9 cellular contexts compared by ENCODE assay signal in the genomic region with DNA sequence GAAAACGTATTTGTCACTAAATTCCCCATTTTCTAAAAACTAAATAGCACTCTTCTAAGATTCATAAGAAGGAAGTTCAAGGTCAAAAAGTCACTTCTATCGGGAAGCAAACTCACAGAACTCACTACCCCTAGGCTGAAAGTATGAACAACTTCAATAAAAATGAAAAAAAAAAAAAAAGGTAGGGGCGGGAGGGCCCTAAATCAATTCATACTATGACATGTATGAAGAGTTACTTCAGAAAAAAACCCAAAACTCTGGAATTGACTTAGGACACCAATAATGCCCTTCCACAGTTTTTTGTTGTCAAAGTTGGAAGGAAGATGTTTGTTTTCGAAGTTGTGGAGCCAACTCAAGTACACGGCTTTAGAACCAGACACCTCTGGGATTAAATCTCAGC. TPM values are rescaled to one million over a fixed set of nuclear protein-coding genes. Genes with fewer than 3 reads are reported as not detected.
DNase-seq lines count a peak whose midpoint lies in the region; ATAC-seq, FAIRE-seq and TF ChIP-seq lines count a peak whose summit lies in the region.
"Had no signal": no experiment of that assay in that cellular context is flagged by ENCODE, and none has a peak within 500 bp of the region (broad histone marks: within the 10 kb centered on the region; RNA-seq: fewer than 3 reads in every experiment).

No MANE protein-coding gene starts in this region.

- no peak overlapping the region for H2AFZ ChIP-seq in OCI-LY1 (ENCODE audit: low read length)
- no peak overlapping the region for H2AFZ ChIP-seq in endothelial cell of umbilical vein (ENCODE audit: low read depth, low read length)

- no peaks in the 10 kb centered on the region for H3K9me2 ChIP-seq in OCI-LY1 (ENCODE audit: low read depth, low read length)

- dilution Hi-C loops in endothelial cell of umbilical vein (cut with MboI; ENCODE audit: extremely low pct_ligation_motif_present, low sequenced_read_pairs) = no loop called here

- H3K36me3 ChIP-seq in CD8-positive, alpha-beta T cell (ENCODE audit: insufficient read depth, low read length) = no peaks in the 10 kb centered on the region
- H3K36me3 ChIP-seq in OCI-LY1 (ENCODE audit: insufficient read depth, low read length) (peaks cover 14% of the 10 kb centered on the region; the same call in 1 of the 2 replicates), endothelial cell of umbilical vein (ENCODE audit: control insufficient read depth in 2 of 2, extremely low read depth in 1 of 2, insufficient read depth in 2 of 2, low read length in 2 of 2) (peaks cover 0 to 2% of the 10 kb centered on the region in 2 experiments)

- no peaks in the 10 kb centered on the region for H3K9me3 ChIP-seq in CD8-positive, alpha-beta T cell (ENCODE audit: low read length)
- H3K9me3 ChIP-seq in OCI-LY1 (ENCODE audit: low read length) (no peaks in the 10 kb centered on the region), endothelial cell of umbilical vein (replicated peaks; ENCODE audit: control insufficient read depth, insufficient read depth, low read length) (no peaks in the 10 kb centered on the region)

- H3K9ac ChIP-seq in OCI-LY1 (ENCODE audit: low read length) (peak overlapping the region; percentile 96), endothelial cell of umbilical vein (replicated peaks; ENCODE audit: extremely low read depth, insufficient read depth, low read length) (peak overlapping the region; percentile 3)

- H3K27me3 Mint-ChIP-seq in CD8-positive, alpha-beta T cell (ENCODE audit: low read depth) = no peaks in the 10 kb centered on the region
- no peaks in the 10 kb centered on the region for H3K27me3 Mint-ChIP-seq in osteocyte (ENCODE audit: unreplicated experiment)

- no peaks in the 10 kb centered on the region for H4K20me1 ChIP-seq in OCI-LY1 (ENCODE audit: insufficient read depth, low read length)
- H4K20me1 ChIP-seq in endothelial cell of umbilical vein (replicated peaks; ENCODE audit: control insufficient read depth, extremely low read depth, insufficient read depth, low read length) = no peaks in the 10 kb centered on the region

- peak overlapping the region; percentile 95 for H3K4me3 Mint-ChIP-seq in CD8-positive, alpha-beta T cell
- peak overlapping the region; percentile 96 for H3K4me3 Mint-ChIP-seq in osteocyte (ENCODE audit: unreplicated experiment)

- H3K27ac Mint-ChIP-seq in CD8-positive, alpha-beta T cell = peak overlapping the region; percentile 11
- H3K27ac Mint-ChIP-seq in osteocyte (ENCODE audit: unreplicated experiment) = no peak overlapping the region

- FAIRE-seq in endothelial cell of umbilical vein (lab: Jason Lieb, UNC) = no peak

- no peak for TF ChIP-seq CTCF in CD8-positive, alpha-beta T cell (IDR thresholded peaks at IDR 0.05)
- TF ChIP-seq CTCF in OCI-LY1 (IDR thresholded peaks at IDR 0.05; ENCODE audit: low read length) = no peak
- no peak for TF ChIP-seq CTCF in endothelial cell of umbilical vein (IDR thresholded peaks at IDR 0.05; ENCODE audit: extremely low read depth in 1 of 2, insufficient read depth in 1 of 2, low read depth in 1 of 2, low read length in 2 of 2)
- no peak for TF ChIP-seq CTCF in osteocyte (IDR thresholded peaks at IDR 0.05)

- peaks cover 16% of the 10 kb centered on the region for H3K4me1 ChIP-seq in CD8-positive, alpha-beta T cell (ENCODE audit: insufficient read depth, low read length)
- peaks cover 15% of the 10 kb centered on the region for H3K4me1 ChIP-seq in OCI-LY1 (ENCODE audit: insufficient read depth, low read length, severe bottlenecking)
- peaks cover 15% of the 10 kb centered on the region for H3K4me1 ChIP-seq in endothelial cell of umbilical vein (ENCODE audit: control insufficient read depth, extremely low read depth, insufficient read depth, low read length)

- no peaks in the 10 kb centered on the region for H3K9me1 ChIP-seq in endothelial cell of umbilical vein (replicated peaks; ENCODE audit: control insufficient read depth, extremely low read depth, insufficient read depth, low read length)

- intact Hi-C loops in CD8-positive, alpha-beta T cell (cut with DNase I, micrococcal nuclease) = loop anchor here (5.0 to 10.0 kb wide), 3 partner anchors 537 to 1445 kb away; partner anchors contain the start of genes FNDC3A (in 2 of the 2), CAB39L (in 1 of the 2) and SETDB2 (in 1 of the 2)
- intact Hi-C loops in endothelial cell of umbilical vein (cut with micrococcal nuclease) = loop anchor here (5.0 to 10.0 kb wide), 3 partner anchors 95 to 232 kb away; partner anchors contain the start of gene ITM2B

- H3K36me3 Mint-ChIP-seq in CD8-positive, alpha-beta T cell = peaks cover 25% of the 10 kb centered on the region
- peaks cover 4% of the 10 kb centered on the region for H3K36me3 Mint-ChIP-seq in osteocyte (ENCODE audit: unreplicated experiment)

- peaks cover 35% of the 10 kb centered on the region for H3K4me1 Mint-ChIP-seq in CD8-positive, alpha-beta T cell (ENCODE audit: low read depth)
- H3K4me1 Mint-ChIP-seq in osteocyte (ENCODE audit: unreplicated experiment) = peaks cover 26% of the 10 kb centered on the region

- CTCF ChIA-PET in CD8-positive, alpha-beta T cell (lab: Charles Lee) = interaction anchor here (1.1 kb wide), 1 partner anchor 95 kb away, joined by 8 read pairs; the partner anchor contains the start of gene MED4
- CTCF ChIA-PET in endothelial cell of umbilical vein (lab: Charles Lee) = no interaction called here

- TF ChIP-seq POLR2A in endothelial cell of umbilical vein (IDR thresholded peaks at IDR 0.05; ENCODE audit: low read depth, low read length) = no peak

- peak overlapping the region; percentile 99 for H3K4me3 ChIP-seq in CD8-positive, alpha-beta T cell (ENCODE audit: low read depth, low read length)
- H3K4me3 ChIP-seq in OCI-LY1 (ENCODE audit: low read depth, low read length, poor library complexity, severe bottlenecking) (peak overlapping the region; percentile 99), endothelial cell of umbilical vein (replicated peaks in 1 of 3; ENCODE audit: insufficient read depth in 1 of 3, low read depth in 1 of 3, low read length in 3 of 3) (peak overlapping the region in 2 of 3 experiments; percentile 88 to 93)

- no peak overlapping the region for H3K27ac ChIP-seq in CD8-positive, alpha-beta T cell (ENCODE audit: low read depth, low read length)
- H3K27ac ChIP-seq in OCI-LY1 (ENCODE audit: low read depth, low read length, poor library complexity, severe bottlenecking) (no peak overlapping the region), endothelial cell of umbilical vein (ENCODE audit: insufficient read depth, low read depth, low read length) (no peak overlapping the region)

- H3F3A ChIP-seq in OCI-LY1 (ENCODE audit: insufficient read depth, low read length) = no peaks in the 10 kb centered on the region

- H3K4me2 ChIP-seq in OCI-LY1 (ENCODE audit: low read length) = peak overlapping the region; percentile 93
- peak overlapping the region; percentile 99 for H3K4me2 ChIP-seq in endothelial cell of umbilical vein (ENCODE audit: insufficient read depth, low read length)

- no peaks in the 10 kb centered on the region for H3K9me3 Mint-ChIP-seq in CD8-positive, alpha-beta T cell
- H3K9me3 Mint-ChIP-seq in osteocyte (ENCODE audit: unreplicated experiment) = no peaks in the 10 kb centered on the region

- POLR2A ChIA-PET in CD8-positive, alpha-beta T cell (lab: Charles Lee) = interaction anchor here (0.6 to 1.5 kb wide), 2 partner anchors 38 to 1467 kb away, joined by 3 to 4 read pairs; partner anchors contain the start of gene NUDT15
- POLR2A ChIA-PET in endothelial cell of umbilical vein (lab: Charles Lee) = no interaction called here

- no TSS peak for BruUV-seq in endothelial cell of umbilical vein (replicated peaks; lab: Mats Ljungman, UMichigan)

- no peak for DNase-seq in CD8-positive, alpha-beta T cell
- no peak for DNase-seq in endothelial cell of umbilical vein (ENCODE audit: low read depth, low spot score)
- no peak for DNase-seq in osteocyte (ENCODE audit: extremely low spot score, unreplicated experiment)
- DNase-seq in NCI-H1105 (lab: John Stamatoyannopoulos, UW) = no peak
- no peak for DNase-seq in stimulated activated naive CD4-positive, alpha-beta T cell (lab: John Stamatoyannopoulos, UW)
- DNase-seq: NCI-H2029 treated with DMSO at 0.1 percent for 48 hours had no signal

- peaks cover 41% of the 10 kb centered on the region for H3K79me2 ChIP-seq in OCI-LY1 (ENCODE audit: insufficient read depth, low read length)
- peaks cover 39% of the 10 kb centered on the region for H3K79me2 ChIP-seq in endothelial cell of umbilical vein (ENCODE audit: control insufficient read depth, insufficient read depth, low read length)

- ATAC-seq in CD8-positive, alpha-beta T cell = no peak
- no peak for ATAC-seq in GM19324 (IDR thresholded peaks at IDR 0.05; ENCODE audit: low FRiP score, unreplicated experiment)
- ATAC-seq in GM19452 (IDR thresholded peaks at IDR 0.05; ENCODE audit: unreplicated experiment) = no peak

- H3K27me3 ChIP-seq in CD8-positive, alpha-beta T cell (ENCODE audit: insufficient read depth, low read length) = no peaks in the 10 kb centered on the region
- H3K27me3 ChIP-seq in OCI-LY1 (ENCODE audit: insufficient read depth, low read length) (no peaks in the 10 kb centered on the region), endothelial cell of umbilical vein (ENCODE audit: control insufficient read depth in 2 of 2, insufficient read depth in 2 of 2, low read length in 2 of 2) (no peaks in the 10 kb centered on the region)

RNA-seq across cellular contexts. Expression of gene SUCLA2, which starts 1.1 kb away (rescaled TPM):
- total RNA-seq in CD8-positive, alpha-beta T cell = 10 to 100 TPM; 20.8 to 22.9 TPM
- total RNA-seq in endothelial cell of umbilical vein (32.0 and 37.0 TPM in 2 replicates), osteocyte (38.7 and 41.6 TPM in 2 replicates)
- polyA plus RNA-seq in endothelial cell of umbilical vein = 10.4 and 13.6 TPM in 2 replicates
- 21.1 and 21.2 TPM in 2 replicates for polyA plus RNA-seq in endothelial cell of umbilical vein (2011; cell fraction: cytosol; rRNA removed)
- polyA plus RNA-seq in endothelial cell of umbilical vein (2011; cell fraction: nucleus; rRNA removed) = 16.9 and 23.2 TPM in 2 replicates
- 28.3 and 38.4 TPM in 2 replicates for polyA plus RNA-seq in endothelial cell of umbilical vein (2012)
- polyA minus RNA-seq in endothelial cell of umbilical vein = 13.3 and 13.4 TPM in 2 replicates
- polyA minus RNA-seq in endothelial cell of umbilical vein (2011; cell fraction: cytosol; rRNA and poly(A)+ RNA removed) = 14.2 TPM
- polyA minus RNA-seq in endothelial cell of umbilical vein (2011; cell fraction: nucleus; rRNA and poly(A)+ RNA removed) = 30.4 and 38.2 TPM in 2 replicates

RNA-seq across cellular contexts. Expression of gene NUDT15, which starts 37.6 kb away (rescaled TPM):
- total RNA-seq in CD8-positive, alpha-beta T cell = 10 to 100 TPM; 23.8 to 24.9 TPM
- total RNA-seq in endothelial cell of umbilical vein (20.6 and 21.6 TPM in 2 replicates), osteocyte (9.0 and 9.3 TPM in 2 replicates)
- polyA plus RNA-seq in endothelial cell of umbilical vein = 10.3 and 13.3 TPM in 2 replicates
- 12.6 and 15.5 TPM in 2 replicates for polyA plus RNA-seq in endothelial cell of umbilical vein (2011; cell fraction: cytosol; rRNA removed)
- polyA plus RNA-seq in endothelial cell of umbilical vein (2011; cell fraction: nucleus; rRNA removed) = 4.8 and 7.0 TPM in 2 replicates
- polyA plus RNA-seq in endothelial cell of umbilical vein (2012) = 13.0 and 20.2 TPM in 2 replicates
- polyA minus RNA-seq in endothelial cell of umbilical vein = 3.4 and 4.1 TPM in 2 replicates
- polyA minus RNA-seq in endothelial cell of umbilical vein (2011; cell fraction: cytosol; rRNA and poly(A)+ RNA removed) = 9.3 TPM
- 2.1 and 3.6 TPM in 2 replicates for polyA minus RNA-seq in endothelial cell of umbilical vein (2011; cell fraction: nucleus; rRNA and poly(A)+ RNA removed)
